9 cellular contexts compared by ENCODE assay signal in the genomic region with DNA sequence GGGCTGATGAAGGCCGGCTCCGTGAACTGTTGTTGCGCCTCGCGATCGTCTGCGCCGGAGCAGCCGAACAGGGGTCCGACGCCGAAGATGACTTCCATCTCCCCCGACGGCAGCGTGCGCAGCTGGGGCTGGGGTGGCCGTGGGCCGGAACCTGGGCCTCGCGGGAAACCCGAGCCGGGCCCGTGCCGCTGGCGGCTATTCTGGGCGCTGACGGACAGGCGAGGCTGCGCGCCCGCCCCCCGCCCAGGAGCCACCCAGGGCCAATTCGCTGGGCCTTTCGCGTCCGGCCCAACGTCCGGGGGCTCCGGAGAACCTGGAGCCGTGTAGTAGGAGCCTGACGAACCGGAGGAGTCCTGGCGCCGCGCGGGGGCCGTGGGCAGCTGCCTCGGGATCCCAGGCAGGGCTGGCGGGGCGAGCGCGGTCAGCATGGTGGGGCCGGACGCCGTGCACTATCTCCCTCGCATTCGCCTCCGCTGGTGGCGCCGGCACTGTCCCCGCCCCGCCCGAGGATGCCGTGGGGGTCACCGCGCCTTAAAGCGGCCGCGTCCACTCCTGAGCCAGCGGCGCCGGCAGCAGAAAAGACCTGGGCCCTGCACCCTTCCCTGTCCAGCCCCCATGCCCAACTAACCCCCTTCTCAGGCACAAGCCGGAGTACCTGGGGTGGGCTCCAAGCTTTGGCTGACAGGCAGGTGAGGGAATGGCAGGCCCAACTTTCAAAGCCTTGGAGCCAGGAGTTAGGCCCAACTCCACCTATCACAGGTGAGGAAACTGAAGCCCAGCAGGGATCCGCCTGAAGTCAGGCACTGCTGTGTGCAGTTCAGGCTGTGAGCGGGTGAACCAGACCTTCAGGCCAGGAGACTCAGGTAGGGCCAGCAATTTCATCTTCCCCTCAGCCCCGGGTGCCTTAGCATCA. TPM values are rescaled to one million over a fixed set of nuclear protein-coding genes. Genes with fewer than 3 reads are reported as not detected.
DNase-seq lines count a peak whose midpoint lies in the region; ATAC-seq and TF ChIP-seq lines count a peak whose summit lies in the region.
"Had no signal": no experiment of that assay in that cellular context is flagged by ENCODE, and none has a peak within 500 bp of the region (broad histone marks: within the 10 kb centered on the region; RNA-seq: fewer than 3 reads in every experiment).

A gene with protein sequence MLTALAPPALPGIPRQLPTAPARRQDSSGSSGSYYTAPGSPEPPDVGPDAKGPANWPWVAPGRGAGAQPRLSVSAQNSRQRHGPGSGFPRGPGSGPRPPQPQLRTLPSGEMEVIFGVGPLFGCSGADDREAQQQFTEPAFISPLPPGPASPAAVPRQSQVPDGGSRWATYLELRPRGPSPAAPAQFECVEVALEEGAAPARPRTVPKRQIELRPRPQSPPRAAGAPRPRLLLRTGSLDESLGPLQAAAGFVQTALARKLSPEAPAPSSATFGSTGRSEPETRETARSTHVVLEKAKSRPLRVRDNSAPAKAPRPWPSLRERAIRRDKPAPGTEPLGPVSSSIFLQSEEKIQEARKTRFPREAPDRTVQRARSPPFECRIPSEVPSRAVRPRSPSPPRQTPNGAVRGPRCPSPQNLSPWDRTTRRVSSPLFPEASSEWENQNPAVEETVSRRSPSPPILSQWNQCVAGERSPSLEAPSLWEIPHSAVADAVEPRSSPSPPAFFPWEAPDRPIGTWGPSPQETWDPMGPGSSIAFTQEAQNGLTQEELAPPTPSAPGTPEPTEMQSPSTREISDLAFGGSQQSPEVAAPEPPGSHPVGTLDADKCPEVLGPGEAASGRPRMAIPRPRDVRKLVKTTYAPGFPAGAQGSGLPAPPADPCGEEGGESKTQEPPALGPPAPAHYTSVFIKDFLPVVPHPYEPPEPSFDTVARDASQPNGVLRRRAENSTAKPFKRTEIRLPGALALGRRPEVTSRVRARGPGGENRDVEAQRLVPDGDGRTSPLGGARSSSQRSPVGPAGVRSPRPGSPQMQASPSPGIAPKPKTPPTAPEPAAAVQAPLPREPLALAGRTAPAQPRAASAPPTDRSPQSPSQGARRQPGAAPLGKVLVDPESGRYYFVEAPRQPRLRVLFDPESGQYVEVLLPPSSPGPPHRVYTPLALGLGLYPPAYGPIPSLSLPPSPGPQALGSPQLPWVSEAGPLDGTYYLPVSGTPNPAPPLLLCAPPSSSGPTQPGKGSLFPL (minus strand): TSS at position 451 of the 913 bp plus-strand sequence. CDS start 23 bp downstream, at position 428.

- TF ChIP-seq CTCF in HFF-Myc (IDR thresholded peaks at IDR 0.05; ENCODE audit: low read depth, low read length, missing control alignments) (no peak), astrocyte of the cerebellum (IDR thresholded peaks at IDR 0.05; ENCODE audit: low read depth, low read length, missing control alignments) (no peak), WERI-Rb-1 (IDR thresholded peaks at IDR 0.05; ENCODE audit: low read depth, low read length) (no peak)

- ATAC-seq in stimulated activated memory B cell treated with anti-CD40 and anti-IgM and Interleukin-4, amounts not matched to agents 10 μg/mL and 1 μg/mL and 100 μg/mL, for 72 hours = no peak
- no peak for ATAC-seq in HG03159 (IDR thresholded peaks at IDR 0.05; ENCODE audit: unreplicated experiment)

- no peaks in the 10 kb centered on the region for H3K36me3 ChIP-seq in WERI-Rb-1
- H3K36me3 ChIP-seq: SJSA1 had no signal

- in situ Hi-C loops in astrocyte of the cerebellum (cut with HindIII; ENCODE audit: low sequenced_read_pairs) = no loop called here

- no peak within 1 kb of the TSS for H3K27ac Mint-ChIP-seq in immature natural killer cell
- H3K27ac Mint-ChIP-seq in stimulated activated memory B cell treated with anti-CD40 and anti-IgM and Interleukin-4, amounts not matched to agents 10 μg/mL and 1 μg/mL and 100 μg/mL, for 72 hours = peak within 1 kb of the TSS; percentile 98

- H3K27ac ChIP-seq in WERI-Rb-1 = no peak within 1 kb of the TSS
- H3K27ac ChIP-seq: SJSA1 had no signal

- no peak for DNase-seq in HFF-Myc (ENCODE audit: extremely low read depth, low read depth)
- DNase-seq in astrocyte of the cerebellum (ENCODE audit: low read depth) = no peak
- DNase-seq in immature natural killer cell = no peak
- no peak for DNase-seq in WERI-Rb-1
- DNase-seq in activated CD4-positive, alpha-beta T cell treated with anti-CD3 and anti-CD28 coated beads for 48 hours = no peak
- DNase-seq in DMS53 (lab: John Stamatoyannopoulos, UW) = no peak

- peaks cover 8 to 10% (median 10%) of the 10 kb centered on the region in 3 donors for H3K27me3 Mint-ChIP-seq in immature natural killer cell (ENCODE audit: low read depth in 3 of 3)
- no peaks in the 10 kb centered on the region for H3K27me3 Mint-ChIP-seq in stimulated activated memory B cell treated with anti-CD40 and anti-IgM and Interleukin-4, amounts not matched to agents 10 μg/mL and 1 μg/mL and 100 μg/mL, for 72 hours

- H3K4me3 Mint-ChIP-seq in immature natural killer cell = peak within 1 kb of the TSS; percentile 35 to 92 (median 90)
- H3K4me3 Mint-ChIP-seq in stimulated activated memory B cell treated with anti-CD40 and anti-IgM and Interleukin-4, amounts not matched to agents 10 μg/mL and 1 μg/mL and 100 μg/mL, for 72 hours = peak within 1 kb of the TSS; percentile 96

- H3K4me1 Mint-ChIP-seq in immature natural killer cell = peaks cover 37 to 41% of the 10 kb centered on the region in 2 donors
- peaks cover 61% of the 10 kb centered on the region for H3K4me1 Mint-ChIP-seq in stimulated activated memory B cell treated with anti-CD40 and anti-IgM and Interleukin-4, amounts not matched to agents 10 μg/mL and 1 μg/mL and 100 μg/mL, for 72 hours

- peaks cover 5% of the 10 kb centered on the region for H3K9me3 ChIP-seq in WERI-Rb-1 (ENCODE audit: severe bottlenecking)

- H3K27me3 ChIP-seq in WERI-Rb-1 (ENCODE audit: insufficient read depth, low read depth, severe bottlenecking) = no peaks in the 10 kb centered on the region

- H3K36me3 Mint-ChIP-seq in immature natural killer cell = peaks cover 0 to 5% (median 0%) of the 10 kb centered on the region in 3 donors
- H3K36me3 Mint-ChIP-seq in stimulated activated memory B cell treated with anti-CD40 and anti-IgM and Interleukin-4, amounts not matched to agents 10 μg/mL and 1 μg/mL and 100 μg/mL, for 72 hours = peaks cover 7% of the 10 kb centered on the region

- no peaks in the 10 kb centered on the region for H3K9me3 Mint-ChIP-seq in immature natural killer cell
- no peaks in the 10 kb centered on the region for H3K9me3 Mint-ChIP-seq in stimulated activated memory B cell treated with anti-CD40 and anti-IgM and Interleukin-4, amounts not matched to agents 10 μg/mL and 1 μg/mL and 100 μg/mL, for 72 hours

- H3K4me3 ChIP-seq in HFF-Myc (replicated peaks; ENCODE audit: low read depth, low read length) = peak within 1 kb of the TSS; percentile 52
- H3K4me3 ChIP-seq in astrocyte of the cerebellum (ENCODE audit: low read depth, low read length) = peak within 1 kb of the TSS; percentile 14
- H3K4me3 ChIP-seq in WERI-Rb-1 (ENCODE audit: low read depth, low read length) = no peak within 1 kb of the TSS

RNA-seq across cellular contexts. Expression of the gene that starts here (rescaled TPM):
- polyA plus RNA-seq in immature natural killer cell = 1 to 10 TPM in 1 of 3 donors, under 1 TPM in 1, not detected in 1; 0.39 to 1.4 TPM
